In genomic region chr2:150472122-150472899, GRCh38 we compare ENCODE assay signal across 7 cellular contexts. TPM values are rescaled to one million over a fixed set of nuclear protein-coding genes. Genes with fewer than 3 reads are reported as not detected.
A peak's percentile ranks its signal among the peaks of the same experiment; 100 is the strongest.
DNase-seq lines count a peak whose midpoint lies in the region; ATAC-seq and TF ChIP-seq lines count a peak whose summit lies in the region.

No MANE protein-coding gene starts in this region.

- DNase-seq in GM23338 (ENCODE audit: low spot score) (no peak), SK-N-SH (no peak), heart right ventricle (peak; percentile 47 to 50), upper lobe of left lung (peak in 1 of 2 donors; percentile 48), NCI-H1105 treated with DMSO at 0.1 percent for 48 hours (lab: John Stamatoyannopoulos, UW) (no peak)

- no peak overlapping the region for H3K9ac ChIP-seq in SK-N-SH

- H4K20me1 ChIP-seq in GM23338 (replicated peaks; ENCODE audit: insufficient read depth): peaks cover 56% of the 10 kb centered on the region
- peaks cover 31% of the 10 kb centered on the region for H4K20me1 ChIP-seq in SK-N-SH (ENCODE audit: insufficient read depth)

- no peak for TF ChIP-seq RAD21 in SK-N-SH (IDR thresholded peaks at IDR 0.05; ENCODE audit: low read length)

- no peaks in the 10 kb centered on the region for H3K9me3 Mint-ChIP-seq in GM23338

- H3F3A ChIP-seq in GM23338 (replicated peaks; ENCODE audit: low read depth) (peaks cover 7% of the 10 kb centered on the region), SK-N-SH (replicated peaks; ENCODE audit: insufficient read depth) (peaks cover 78% of the 10 kb centered on the region)

- H2AFZ ChIP-seq in GM23338: no peak overlapping the region
- no peak overlapping the region for H2AFZ ChIP-seq in SK-N-SH (ENCODE audit: low read depth)

- ATAC-seq in GM23338 (no peak), heart right ventricle (peak; percentile 66 to 90 (median 79)), upper lobe of left lung (ENCODE audit: low FRiP score in 2 of 2) (peak; percentile 83 to 88), HG02571 (IDR thresholded peaks at IDR 0.05; ENCODE audit: unreplicated experiment) (no peak), HG03571 (IDR thresholded peaks at IDR 0.05; ENCODE audit: unreplicated experiment) (no peak)

- TF ChIP-seq CTCF in GM23338 (conservative IDR thresholded peaks at IDR 0.05; ENCODE audit: low read depth in 2 of 2): no peak
- no peak for TF ChIP-seq CTCF in SK-N-SH (IDR thresholded peaks at IDR 0.05)
- no peak for TF ChIP-seq CTCF in heart right ventricle (IDR thresholded peaks at IDR 0.05)
- no peak for TF ChIP-seq CTCF in upper lobe of left lung (IDR thresholded peaks at IDR 0.05)

- H3K27me3 ChIP-seq in GM23338 (ENCODE audit: insufficient read depth) (no peaks in the 10 kb centered on the region), SK-N-SH (ENCODE audit: insufficient read depth) (no peaks in the 10 kb centered on the region), heart right ventricle (no peaks in the 10 kb centered on the region), upper lobe of left lung (no peaks in the 10 kb centered on the region)

- H3K36me3 ChIP-seq in GM23338 (ENCODE audit: insufficient read depth): peaks cover 61% of the 10 kb centered on the region
- peaks cover 83 to 98% of the 10 kb centered on the region in 2 experiments for H3K36me3 ChIP-seq in SK-N-SH (replicated peaks in 1 of 2; ENCODE audit: control insufficient read depth in 1 of 2, insufficient read depth in 2 of 2, low read length in 1 of 2)
- peaks cover 0 to 77% (median 31%) of the 10 kb centered on the region in 9 donors for H3K36me3 ChIP-seq in heart right ventricle
- H3K36me3 ChIP-seq in upper lobe of left lung: peaks cover 0 to 37% (median 2%) of the 10 kb centered on the region in 4 donors

- 0 out of 2 replicates have a peak overlapping the region, but pooled peaks have one; percentile 33 for H3K27ac ChIP-seq in GM23338 (ENCODE audit: low read depth)
- H3K27ac ChIP-seq in SK-N-SH (ENCODE audit: low read depth in 2 of 2, low read length in 1 of 2): peak overlapping the region; percentile 39 to 75; a peak in 3 of 4 replicates
- peak overlapping the region in 8 of 10 donors; percentile 8 to 97 (median 67) for H3K27ac ChIP-seq in heart right ventricle
- peak overlapping the region; percentile 27 to 46 (median 43) for H3K27ac ChIP-seq in upper lobe of left lung

- H3K4me2 ChIP-seq in GM23338 (no peak overlapping the region), SK-N-SH (peak overlapping the region; percentile 9; the same call in 1 of the 2 replicates)

- H3K79me2 ChIP-seq in GM23338 (replicated peaks; ENCODE audit: insufficient read depth) (peaks cover 59% of the 10 kb centered on the region), SK-N-SH (ENCODE audit: insufficient read depth) (peaks cover 84% of the 10 kb centered on the region)

- H3K9me2 ChIP-seq in GM23338 (ENCODE audit: insufficient read depth) (no peaks in the 10 kb centered on the region), SK-N-SH (no peaks in the 10 kb centered on the region)

- H3K36me3 Mint-ChIP-seq in GM23338 (ENCODE audit: low read depth): peaks cover 94% of the 10 kb centered on the region

- H3K4me3 Mint-ChIP-seq in GM23338: no peak overlapping the region

- H3K4me1 ChIP-seq in GM23338 (ENCODE audit: insufficient read depth) (peaks cover 5% of the 10 kb centered on the region; the same call in 1 of the 2 replicates), SK-N-SH (ENCODE audit: control insufficient read depth in 1 of 2, insufficient read depth in 2 of 2, low read depth in 1 of 2, low read length in 1 of 2) (peaks cover 17 to 51% of the 10 kb centered on the region in 2 experiments), heart right ventricle (peaks cover 13 to 77% (median 52%) of the 10 kb centered on the region in 9 donors), upper lobe of left lung (peaks cover 5 to 30% (median 15%) of the 10 kb centered on the region in 4 donors)

- POLR2A ChIA-PET in SK-N-SH (lab: Yijun Ruan, JAX): no interaction called here

- peaks cover 28% of the 10 kb centered on the region for H3K4me1 Mint-ChIP-seq in GM23338

- intact Hi-C loops in heart right ventricle (cut with DNase I): loop anchor here in 1 of 10 donors (10.0 kb wide), 1 partner anchor 188 kb away; no protein-coding TSS in a partner anchor

- H3K4me3 ChIP-seq in GM23338 (no peak overlapping the region), SK-N-SH (ENCODE audit: low read depth in 2 of 2, low read length in 1 of 2) (no peak overlapping the region), heart right ventricle (no peak overlapping the region), upper lobe of left lung (no peak overlapping the region)

- no peak overlapping the region for H3K27ac Mint-ChIP-seq in GM23338

- peak in 1 of 2 experiments; percentile 53; a peak in 1 of 4 replicates for TF ChIP-seq EP300 in SK-N-SH (IDR thresholded peaks at IDR 0.05; ENCODE audit: borderline replicate concordance in 1 of 2, low read depth in 1 of 2, low read length in 1 of 2)
- peak in 2 of 4 donors; percentile 3 to 56 for TF ChIP-seq EP300 in upper lobe of left lung (IDR thresholded peaks at IDR 0.05)

- H3K9me3 ChIP-seq in SK-N-SH (no peaks in the 10 kb centered on the region), heart right ventricle (no peaks in the 10 kb centered on the region), upper lobe of left lung (no peaks in the 10 kb centered on the region)

- CTCF ChIA-PET in SK-N-SH (lab: Yijun Ruan, JAX): interaction anchor here (1.6 to 1.8 kb wide), 2 partner anchors 672 to 766 kb away, joined by 5 to 6 read pairs; no protein-coding TSS in a partner anchor

- no peak for TF ChIP-seq POLR2A in upper lobe of left lung (IDR thresholded peaks at IDR 0.05)

- H3K27me3 Mint-ChIP-seq in GM23338 (ENCODE audit: insufficient read depth, low read depth, poor library complexity): peaks cover 2% of the 10 kb centered on the region

- 70% methylated on average over 5 of the region's 5 CpGs for WGBS in SK-N-SH (ENCODE audit: low lambda C conversion rate)
- WGBS in heart right ventricle, 2 donors: 45 to 60% methylated on average over 5 of the region's 5 CpGs
- 59 to 72% methylated on average over 5 of the region's 5 CpGs for WGBS in upper lobe of left lung, 2 donors

TF ChIP-seq in GM23338, 12 proteins besides CTCF, POLR2A, EP300 and RAD21 (continues in another document):
- TF ChIP-seq ZNF114 (CRISPR knock-in tag; IDR thresholded peaks at IDR 0.05): no peak
- no peak for TF ChIP-seq CREB1 (CRISPR knock-in tag; IDR thresholded peaks at IDR 0.05; ENCODE audit: low read depth)
- TF ChIP-seq EZH2phosphoT487 (IDR thresholded peaks at IDR 0.05; ENCODE audit: unreplicated experiment): no peak

TF ChIP-seq in SK-N-SH, 30 proteins besides CTCF, POLR2A, EP300 and RAD21:
- TF ChIP-seq ELF1 (IDR thresholded peaks at IDR 0.05) (no peak), NRF1 (IDR thresholded peaks at IDR 0.05; ENCODE audit: low read depth, low read length) (no peak), RXRA (IDR thresholded peaks at IDR 0.05; ENCODE audit: borderline replicate concordance, low read depth) (peak; percentile 74; the same call in 1 of the 2 replicates), REST (IDR thresholded peaks at IDR 0.05; ENCODE audit: low read depth, low read length) (no peak), MAX (IDR thresholded peaks at IDR 0.05; ENCODE audit: low read depth) (no peak), FOXM1 (IDR thresholded peaks at IDR 0.05; ENCODE audit: low read depth) (no peak), MEF2A (IDR thresholded peaks at IDR 0.05; ENCODE audit: borderline replicate concordance, low read depth) (peak; percentile 41; the same call in 1 of the 2 replicates), YY1 (IDR thresholded peaks at IDR 0.05; ENCODE audit: low read depth) (no peak), JUND (IDR thresholded peaks at IDR 0.05) (peak; percentile 61), FOSL2 (IDR thresholded peaks at IDR 0.05; ENCODE audit: borderline replicate concordance, low read depth) (peak; percentile 51; the same call in 1 of the 2 replicates), TCF12 (IDR thresholded peaks at IDR 0.05) (peak; percentile 38; the same call in 1 of the 2 replicates), TEAD4 (IDR thresholded peaks at IDR 0.05; ENCODE audit: borderline replicate concordance, insufficient read depth) (0 out of 2 replicates have a peak, but pooled peaks have one; percentile 48)

RNA-seq across cellular contexts. Expression of gene RND3, which starts 15.2 kb away (rescaled TPM):
- total RNA-seq in GM23338 (2014; rRNA removed; shearing (Covaris generic)): 55.3 and 55.7 TPM in 2 replicates
- 42.3 and 48.2 TPM in 2 replicates for polyA plus RNA-seq in GM23338 (2016; fragmentation: Nextera tagmentation; extraction: Ambion mirVana)
- 49.7 and 56.7 TPM in 2 replicates for polyA plus RNA-seq in SK-N-SH (2012; rRNA removed)
- 39.1 and 50.9 TPM in 2 replicates for polyA plus RNA-seq in SK-N-SH (2012; cell fraction: cytosol; rRNA removed)
- polyA plus RNA-seq in SK-N-SH (2012; cell fraction: nucleus; rRNA removed): 55.8 and 82.5 TPM in 2 replicates
- total RNA-seq in heart right ventricle: 10 to 100 TPM; 20.7 to 74.3 (median 41.0) TPM
- polyA plus RNA-seq in heart right ventricle: 10 to 100 TPM; 15.4 to 22.3 TPM
- total RNA-seq in upper lobe of left lung: 10 to 100 TPM; 13.0 to 40.0 (median 26.7) TPM

Comparison
In these comparisons a context has a peak if more than half of its experiments do, and no peak if none do; other contexts are left out.
1. ATAC-seq: peak in heart right ventricle (8 of 8) and upper lobe of left lung (2 of 2); none in GM23338 (single experiment), HG02571 (single experiment) and HG03571 (single experiment).
2. DNase-seq: peak in heart right ventricle (2 of 2); none in GM23338 (single experiment), SK-N-SH (single experiment) and NCI-H1105 treated with DMSO at 0.1 percent for 48 hours (single experiment).
3. Peak in every context shown above with its lines, with median percentiles within 50 percentile points of each other: H3K27ac ChIP-seq.